ENCODE assay signal across 16 cellular contexts in genomic region chr17:79483842-79484241, GRCh38.
DNase-seq lines count a peak whose midpoint lies in the region; ATAC-seq, FAIRE-seq and TF ChIP-seq lines count a peak whose summit lies in the region.
"Had no signal": no experiment of that assay in that cellular context is flagged by ENCODE, and none has a peak within 500 bp of the region (broad histone marks: within the 10 kb centered on the region; RNA-seq: fewer than 3 reads in every experiment).

No MANE protein-coding gene starts in this region.

- H3K4me3 ChIP-seq in HEK293 (ENCODE audit: low read depth, low read length) (no peak overlapping the region), bronchial epithelial cell (ENCODE audit: low read depth, low read length) (no peak overlapping the region)

- TF ChIP-seq CTCF in HEK293 (tag by site-specific recombination; IDR thresholded peaks at IDR 0.05) (no peak), bronchial epithelial cell (IDR thresholded peaks at IDR 0.05; ENCODE audit: insufficient read depth, low read length, severe bottlenecking) (no peak)

- POLR2A ChIA-PET in HEK293 (lab: Yijun Ruan, JAX): no interaction called here

- H3K27ac ChIP-seq in HEK293 (ENCODE audit: extremely low read depth, low read depth, low read length): no peak overlapping the region
- H3K27ac ChIP-seq: HL-60 had no signal

- no peaks in the 10 kb centered on the region for H3K9me3 ChIP-seq in HEK293 (ENCODE audit: control insufficient read depth, insufficient read depth, low read depth, low read length)

- intact Hi-C loops in head of caudate nucleus (cut with DNase I): no loop called here

- peak; percentile 12 for DNase-seq in NCI-H345 treated with DMSO at 0.1 percent for 48 hours (lab: John Stamatoyannopoulos, UW; ENCODE audit: unreplicated experiment)
- no peak for DNase-seq in bronchial epithelial cell (ENCODE audit: low read depth)
- no peak for DNase-seq in stimulated activated naive CD4-positive, alpha-beta T cell treated with Interleukin-2 at 50 U/mL for 16 hours (lab: John Stamatoyannopoulos, UW)
- no peak for DNase-seq in GM12892 (ENCODE audit: insufficient read length)
- no peak for DNase-seq in head of caudate nucleus
- DNase-seq: AML-193; CD4-positive, alpha-beta memory T cell; DMS153; DMS79; GF-D8 had no signal

- H3K27me3 ChIP-seq in bronchial epithelial cell (ENCODE audit: control insufficient read depth, insufficient read depth, low read length): no peaks in the 10 kb centered on the region

- H3K4me1 ChIP-seq in HEK293 (ENCODE audit: control insufficient read depth, insufficient read depth, low read length): no peaks in the 10 kb centered on the region

- ATAC-seq in GM18517 (IDR thresholded peaks at IDR 0.05; ENCODE audit: unreplicated experiment): no peak

- H3K36me3 ChIP-seq in HEK293 (ENCODE audit: control insufficient read depth in 2 of 2, insufficient read depth in 1 of 2, low read length in 2 of 2) (no peaks in the 10 kb centered on the region), bronchial epithelial cell (ENCODE audit: control insufficient read depth, insufficient read depth, low read length) (no peaks in the 10 kb centered on the region)

- TF ChIP-seq POLR2A in GM12892 (IDR thresholded peaks at IDR 0.05; ENCODE audit: low read depth, low read length): no peak

- CTCF ChIA-PET in HEK293 (lab: Yijun Ruan, JAX): no interaction called here

- FAIRE-seq in bronchial epithelial cell (lab: Jason Lieb, UNC): peak; percentile 32
- no peak for FAIRE-seq in GM12892 (lab: Jason Lieb, UNC)
- FAIRE-seq: A204.1, GM19239, H1 had no signal

TF ChIP-seq in HEK293, 187 proteins besides CTCF, POLR2A, EP300 and RAD21:
- TF ChIP-seq ZNF791 (tag by site-specific recombination; IDR thresholded peaks at IDR 0.05): no peak
- TF ChIP-seq ZIC2 (tag by site-specific recombination; IDR thresholded peaks at IDR 0.05): peak; percentile 26; the same call in 1 of the 2 replicates
- no peak for TF ChIP-seq KLF7 (tag by site-specific recombination; IDR thresholded peaks at IDR 0.05; ENCODE audit: borderline replicate concordance)
